In the genomic region with DNA sequence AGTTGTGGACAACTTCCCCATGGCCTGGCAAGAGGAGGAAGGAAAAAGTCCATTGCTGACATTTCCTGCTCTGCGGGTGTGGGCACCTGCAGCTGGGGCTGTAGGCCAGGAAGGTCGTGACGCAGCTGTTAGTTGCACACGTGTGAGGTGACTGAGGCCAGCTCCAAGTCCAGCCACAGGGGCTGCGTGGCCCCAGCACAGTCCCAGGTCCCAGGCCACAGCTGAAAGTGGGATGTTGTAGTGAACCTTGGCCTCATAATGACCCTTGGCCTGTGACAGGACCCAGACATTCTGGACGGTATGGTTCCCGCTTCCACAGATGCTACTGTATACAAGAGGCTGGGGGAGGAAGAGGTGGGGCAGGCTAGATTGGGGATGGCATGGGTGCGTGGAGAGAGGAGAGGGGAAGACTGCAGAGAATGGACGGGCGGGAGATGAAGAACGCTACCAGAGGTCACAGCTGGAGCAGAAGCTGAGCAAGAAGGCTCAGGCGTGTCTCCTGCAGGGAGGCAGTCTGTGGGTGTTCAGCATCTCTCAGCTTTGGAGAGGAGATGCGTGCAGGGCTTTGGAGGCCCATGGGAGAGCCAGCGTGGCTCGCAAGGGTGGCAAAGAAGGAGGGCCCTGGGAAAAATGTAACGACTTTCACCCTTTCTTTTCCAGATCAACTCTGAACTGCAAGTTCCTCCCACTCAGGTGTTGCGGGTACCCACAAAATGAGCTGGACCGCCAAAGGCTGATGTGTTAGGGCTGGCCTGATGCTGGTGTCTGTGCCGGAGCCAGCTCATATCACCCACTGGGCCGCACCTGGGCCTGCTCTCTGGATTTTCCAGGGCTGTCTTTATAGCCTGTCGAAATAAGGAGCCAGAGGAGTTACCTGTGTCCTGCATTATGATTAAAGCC, we compare ENCODE assay signal across 1 cellular context.
TF ChIP-seq lines count a peak whose summit lies in the region.

No MANE protein-coding gene starts in this region.

TF ChIP-seq in A549, 52 proteins besides CTCF, POLR2A, EP300 and RAD21 (continued from another document):
- TF ChIP-seq, protein P1, sequence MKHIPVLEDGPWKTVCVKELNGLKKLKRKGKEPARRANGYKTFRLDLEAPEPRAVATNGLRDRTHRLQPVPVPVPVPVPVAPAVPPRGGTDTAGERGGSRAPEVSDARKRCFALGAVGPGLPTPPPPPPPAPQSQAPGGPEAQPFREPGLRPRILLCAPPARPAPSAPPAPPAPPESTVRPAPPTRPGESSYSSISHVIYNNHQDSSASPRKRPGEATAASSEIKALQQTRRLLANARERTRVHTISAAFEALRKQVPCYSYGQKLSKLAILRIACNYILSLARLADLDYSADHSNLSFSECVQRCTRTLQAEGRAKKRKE (CRISPR knock-in tag; IDR thresholded peaks at IDR 0.05; ENCODE audit: low read depth) = no peak
- TF ChIP-seq CEBPB (IDR thresholded peaks at IDR 0.05) = no peak
- no peak for TF ChIP-seq POLR2AphosphoS2 (conservative IDR thresholded peaks at IDR 0.05; ENCODE audit: low read length)
